17 cellular contexts compared by ENCODE assay signal in genomic region chr10:6148908-6149307, GRCh38. TPM values are rescaled to one million over a fixed set of nuclear protein-coding genes. Genes with fewer than 3 reads are reported as not detected.
DNase-seq lines count a peak whose midpoint lies in the region; ATAC-seq and TF ChIP-seq lines count a peak whose summit lies in the region.
"Had no signal": no experiment of that assay in that cellular context is flagged by ENCODE, and none has a peak within 500 bp of the region (broad histone marks: within the 10 kb centered on the region; RNA-seq: fewer than 3 reads in every experiment).

No MANE protein-coding gene starts in this region.

- H3K9me3 ChIP-seq in gastrocnemius medialis (no peaks in the 10 kb centered on the region), MG63 (no peaks in the 10 kb centered on the region)
- H3K9me3 ChIP-seq: esophagus squamous epithelium, HAP-1, heart left ventricle, SJSA1 had no signal

- POLR2A ChIA-PET in HEK293T (lab: Yijun Ruan, JAX) = interaction anchor here (1.4 kb wide), 1 partner anchor 15 kb away, joined by 4 read pairs; no protein-coding TSS in a partner anchor

- H3K4me3 ChIP-seq in gastrocnemius medialis = no peak overlapping the region
- no peak overlapping the region for H3K4me3 ChIP-seq in MG63
- H3K4me3 ChIP-seq in dorsolateral prefrontal cortex = no peak overlapping the region
- H3K4me3 ChIP-seq: esophagus squamous epithelium, HAP-1, heart left ventricle, SJSA1 had no signal

- no peak for TF ChIP-seq POLR2A in gastrocnemius medialis (IDR thresholded peaks at IDR 0.05)

- CTCF ChIA-PET in HEK293T (lab: Yijun Ruan, JAX) = interaction anchor here (0.6 kb wide), 2 partner anchors 11 to 151 kb away, joined by 3 to 6 read pairs; no protein-coding TSS in a partner anchor

- H3K27me3 ChIP-seq in gastrocnemius medialis = no peaks in the 10 kb centered on the region
- H3K27me3 ChIP-seq in MG63 = no peaks in the 10 kb centered on the region
- no peaks in the 10 kb centered on the region for H3K27me3 ChIP-seq in dorsolateral prefrontal cortex
- H3K27me3 ChIP-seq: esophagus squamous epithelium, heart left ventricle, SJSA1 had no signal

- in situ Hi-C loops in gastrocnemius medialis (cut with MboI; ENCODE audit: low sequenced_read_pairs in 4 of 4) = no loop called here

- no peak overlapping the region for H3K27ac Mint-ChIP-seq in activated T-cell treated with anti-CD3 and anti-CD28 coated beads, Interleukin-2, amount 50 U/mL, for 24 hours
- peak overlapping the region; percentile 74 for H3K27ac Mint-ChIP-seq in activated naive CD8-positive, alpha-beta T cell

- H3K27ac ChIP-seq in gastrocnemius medialis (peak overlapping the region in 3 of 4 donors; percentile 13 to 86 (median 83)), dorsolateral prefrontal cortex (peak overlapping the region in 1 of 59 donors; percentile 15)
- H3K27ac ChIP-seq: SJSA1 had no signal

- peaks cover 37 to 49% of the 10 kb centered on the region in 2 donors for H3K4me1 ChIP-seq in gastrocnemius medialis

- ATAC-seq in gastrocnemius medialis (no peak), HG03460 (IDR thresholded peaks at IDR 0.05; ENCODE audit: unreplicated experiment) (no peak)
- ATAC-seq: heart left ventricle had no signal

- intact Hi-C loops in gastrocnemius medialis (cut with DNase I; ENCODE audit: low total_unique reads) (no loop called here), dorsolateral prefrontal cortex (cut with DNase I) (loop anchor here in 1 of 2 donors (5.0 to 10.0 kb wide), 2 partner anchors 37 to 56 kb away; partner anchors contain the start of gene PFKFB3)

- peaks cover 64% of the 10 kb centered on the region for H3K36me3 Mint-ChIP-seq in activated T-cell treated with anti-CD3 and anti-CD28 coated beads, Interleukin-2, amount 50 U/mL, for 24 hours (ENCODE audit: low read depth)
- H3K36me3 Mint-ChIP-seq in activated naive CD8-positive, alpha-beta T cell = peaks cover 5% of the 10 kb centered on the region

- H3K4me3 Mint-ChIP-seq in activated T-cell treated with anti-CD3 and anti-CD28 coated beads, Interleukin-2, amount 50 U/mL, for 24 hours = no peak overlapping the region
- H3K4me3 Mint-ChIP-seq in activated naive CD8-positive, alpha-beta T cell = peak overlapping the region; percentile 36

- no peaks in the 10 kb centered on the region for H3K9me3 Mint-ChIP-seq in activated T-cell treated with anti-CD3 and anti-CD28 coated beads, Interleukin-2, amount 50 U/mL, for 24 hours
- no peaks in the 10 kb centered on the region for H3K9me3 Mint-ChIP-seq in activated naive CD8-positive, alpha-beta T cell (ENCODE audit: low read depth)
- H3K9me3 Mint-ChIP-seq: nephron had no signal

- DNase-seq in activated T-cell treated with anti-CD3 and anti-CD28 coated beads, Interleukin-2, amount 50 U/mL, for 1 hour = peak; percentile 40
- DNase-seq in activated T-cell treated with anti-CD3 and anti-CD28 coated beads, Interleukin-2, amount 50 U/mL, for 24 hours = no peak
- DNase-seq in HEK293T (ENCODE audit: extremely low spot score) = no peak
- no peak for DNase-seq in gastrocnemius medialis
- DNase-seq in MG63 = no peak
- DNase-seq in dorsolateral prefrontal cortex = no peak
- DNase-seq: effector CD4-positive, alpha-beta T cell; esophagus squamous epithelium; NCI-H1436; NCI-H446; substantia nigra had no signal

- TF ChIP-seq CTCF in gastrocnemius medialis (IDR thresholded peaks at IDR 0.05 in 4 of 5, conservative IDR thresholded peaks at IDR 0.05 in 1 of 5) (no peak), dorsolateral prefrontal cortex (IDR thresholded peaks at IDR 0.05 in 54 of 56, conservative IDR thresholded peaks at IDR 0.05 in 2 of 56; ENCODE audit: low read depth in 1 of 56, partially characterized antibody in 56 of 56) (no peak)

- peaks cover 63% of the 10 kb centered on the region for H3K4me1 Mint-ChIP-seq in activated T-cell treated with anti-CD3 and anti-CD28 coated beads, Interleukin-2, amount 50 U/mL, for 24 hours (ENCODE audit: low read depth)
- H3K4me1 Mint-ChIP-seq in activated naive CD8-positive, alpha-beta T cell (ENCODE audit: low read depth) = peaks cover 59% of the 10 kb centered on the region

- H3K36me3 ChIP-seq in gastrocnemius medialis (no peaks in the 10 kb centered on the region), MG63 (peaks cover 12% of the 10 kb centered on the region; the same call in 1 of the 2 replicates)
- H3K36me3 ChIP-seq: esophagus squamous epithelium, heart left ventricle had no signal

- no peaks in the 10 kb centered on the region for H3K27me3 Mint-ChIP-seq in activated T-cell treated with anti-CD3 and anti-CD28 coated beads, Interleukin-2, amount 50 U/mL, for 24 hours
- H3K27me3 Mint-ChIP-seq in activated naive CD8-positive, alpha-beta T cell = no peaks in the 10 kb centered on the region

TF ChIP-seq in HEK293T, 16 proteins besides CTCF, POLR2A, EP300 and RAD21:
- TF ChIP-seq PKNOX1 (IDR thresholded peaks at IDR 0.05) = peak; percentile 66
- no peak for TF ChIP-seq SUZ12 (IDR thresholded peaks at IDR 0.05)
- TF ChIP-seq ARNT (IDR thresholded peaks at IDR 0.05) = no peak

RNA-seq across cellular contexts. Expression of gene PFKFB3, which starts 53.8 kb away (rescaled TPM):
- total RNA-seq in gastrocnemius medialis = 1,000 to 10,000 TPM in 1 of 4 donors, 100 to 1,000 TPM in 3; 218 to 1,159 (median 337) TPM
- 3.4 and 7.8 TPM in 2 replicates for total RNA-seq in MG63 (2014; rRNA removed; shearing (Covaris generic); ENCODE audit: low replicate concordance)
- 100 to 1,000 TPM in 97 of 120 experiments, 10 to 100 TPM in 23; 82.4 to 323 (median 122) TPM for total RNA-seq in dorsolateral prefrontal cortex
